In genomic region chr12:62912644-62913043, GRCh38 we compare ENCODE assay signal across 18 cellular contexts. TPM values are rescaled to one million over a fixed set of nuclear protein-coding genes. Genes with fewer than 3 reads are reported as not detected.
"Had no signal": no experiment of that assay in that cellular context is flagged by ENCODE, and none has a peak within 500 bp of the region (broad histone marks: within the 10 kb centered on the region; RNA-seq: fewer than 3 reads in every experiment).

No MANE protein-coding gene starts in this region.

- H3K9me3 ChIP-seq: ovary, right lobe of liver, upper lobe of left lung had no signal

- H3K27me3 ChIP-seq: ovary, right lobe of liver, upper lobe of left lung had no signal

- DNase-seq: activated CD4-positive, alpha-beta T cell treated with anti-CD3 and anti-CD28 coated beads, Interleukin-2, amount 10 ng/mL, durations not matched to agents 7 days and 5 days; activated CD8-positive, alpha-beta memory T cell treated with anti-CD3 and anti-CD28 coated beads, Interleukin-2, amount 50 U/mL, for 4 hours; activated naive CD4-positive, alpha-beta T cell treated with anti-CD3 and anti-CD28 coated beads, Interleukin-2, amount 10 ng/mL, durations not matched to agents 7 days and 5 days; activated naive CD8-positive, alpha-beta T cell treated with anti-CD3 and anti-CD28 coated beads, Interleukin-2, amount 50 U/mL, for 24 hours; activated T-cell treated with anti-CD3 and anti-CD28 coated beads, Interleukin-2, amount 50 U/mL, for 4 hours; anterior cingulate cortex; naive thymus-derived CD8-positive, alpha-beta T cell; ovary; right lobe of liver; small intestine; stimulated activated CD4-positive, alpha-beta T cell treated with anti-CD3 and anti-CD28 coated beads, Interleukin-15, amount 100 ng/mL, for 24 hours; stimulated activated CD4-positive, alpha-beta T cell treated with anti-CD3 and anti-CD28 coated beads, Interleukin-4, amount 100 ng/mL, for 1 hour; stimulated activated naive CD8-positive, alpha-beta T cell treated with anti-CD3 and anti-CD28 coated beads, Interleukin-15, amount 100 ng/mL, for 72 hours; T-cell; T-helper 9 cell; upper lobe of left lung had no signal

- H3K4me1 ChIP-seq: right lobe of liver, upper lobe of left lung had no signal

- H3K36me3 ChIP-seq: ovary, right lobe of liver, upper lobe of left lung had no signal

- H3K27ac ChIP-seq: coronary artery, ovary, right lobe of liver, upper lobe of left lung had no signal

- ATAC-seq: activated naive CD8-positive, alpha-beta T cell treated with anti-CD3 and anti-CD28 coated beads, Interleukin-2, amount 50 U/mL, for 24 hours; activated T-cell treated with anti-CD3 and anti-CD28 coated beads, Interleukin-2, amount 50 U/mL, for 4 hours; esophagus mucosa; naive thymus-derived CD8-positive, alpha-beta T cell; right lobe of liver; stimulated activated naive CD8-positive, alpha-beta T cell treated with anti-CD3 and anti-CD28 coated beads, Interleukin-15, amount 100 ng/mL, for 72 hours; T-cell had no signal

- H3K4me3 ChIP-seq: coronary artery, ovary, right lobe of liver, upper lobe of left lung had no signal

RNA-seq across cellular contexts. Expression of gene PPM1H, which starts 22.3 kb away (rescaled TPM):
- total RNA-seq: activated CD4-positive, alpha-beta T cell treated with anti-CD3 and anti-CD28 coated beads, Interleukin-2, amount 10 ng/mL, durations not matched to agents 7 days and 5 days; naive thymus-derived CD8-positive, alpha-beta T cell had no signal
